ENCODE assay signal across 8 cellular contexts in genomic region chrX:46837543-46838481, GRCh38. TPM values are rescaled to one million over a fixed set of nuclear protein-coding genes. Genes with fewer than 3 reads are reported as not detected.
A peak's percentile ranks its signal among the peaks of the same experiment; 100 is the strongest.
DNase-seq lines count a peak whose midpoint lies in the region; ATAC-seq and TF ChIP-seq lines count a peak whose summit lies in the region.

No MANE protein-coding gene starts in this region.

- DNase-seq in NOMO-1 treated with dmso at 0.1 percent for 144 hours (lab: John Stamatoyannopoulos, UW; ENCODE audit: unreplicated experiment) (peak; percentile 20), brain microvascular endothelial cell (no peak), lower lobe of right lung (no peak), NCI-H2029 (lab: John Stamatoyannopoulos, UW) (no peak), NCI-H2107 treated with DMSO at 0.1 percent for 48 hours (lab: John Stamatoyannopoulos, UW; ENCODE audit: unreplicated experiment) (no peak)

- peaks cover 29% of the 10 kb centered on the region for H3K4me1 ChIP-seq in lower lobe of right lung
- H3K4me1 ChIP-seq in urinary bladder (ENCODE audit: insufficient read depth), result no peaks in the 10 kb centered on the region

- in situ Hi-C loops in brain microvascular endothelial cell (cut with HindIII; ENCODE audit: low pct_ligation_motif_present, low sequenced_read_pairs), result no loop called here

- H3K27me3 ChIP-seq in brain microvascular endothelial cell (replicated peaks), result no peaks in the 10 kb centered on the region
- no peaks in the 10 kb centered on the region for H3K27me3 ChIP-seq in lower lobe of right lung (ENCODE audit: low read depth)

- ATAC-seq in lower lobe of right lung, result peak in 1 of 2 donors; percentile 19

- peak overlapping the region; percentile 38 for H3K27ac ChIP-seq in 22Rv1
- peak overlapping the region; percentile 93 for H3K27ac ChIP-seq in brain microvascular endothelial cell
- peak overlapping the region; percentile 94 for H3K27ac ChIP-seq in lower lobe of right lung
- H3K27ac ChIP-seq in urinary bladder (ENCODE audit: low read depth), result peak overlapping the region; percentile 84

- TF ChIP-seq CTCF in 22Rv1 (IDR thresholded peaks at IDR 0.05) (no peak), GM12875 (IDR thresholded peaks at IDR 0.05; ENCODE audit: borderline replicate concordance, insufficient read depth, low read depth, low read length) (no peak), brain microvascular endothelial cell (IDR thresholded peaks at IDR 0.05; ENCODE audit: low read depth, low read length, missing control alignments) (no peak), lower lobe of right lung (IDR thresholded peaks at IDR 0.05) (no peak)

- H3K9me3 ChIP-seq in lower lobe of right lung, result no peaks in the 10 kb centered on the region

- no peaks in the 10 kb centered on the region for H3K36me3 ChIP-seq in brain microvascular endothelial cell (replicated peaks)
- no peaks in the 10 kb centered on the region for H3K36me3 ChIP-seq in lower lobe of right lung
- H3K36me3 ChIP-seq in urinary bladder (ENCODE audit: insufficient read depth), result no peaks in the 10 kb centered on the region

- peak overlapping the region; percentile 78 for H3K4me3 ChIP-seq in GM12875 (ENCODE audit: low read depth, low read length)
- H3K4me3 ChIP-seq in brain microvascular endothelial cell (ENCODE audit: low read depth, low read length), result peak overlapping the region; percentile 81
- H3K4me3 ChIP-seq in lower lobe of right lung, result peak overlapping the region; percentile 78
- peak overlapping the region; percentile 72 for H3K4me3 ChIP-seq in urinary bladder (ENCODE audit: low read depth, low read length)

- intact Hi-C loops in lower lobe of right lung (cut with DNase I), result no loop called here

- 2% methylated on average over 20 of the region's 20 CpGs for WGBS in urinary bladder

RNA-seq across cellular contexts. Expression of gene RP2, which starts 1.0 kb away (rescaled TPM):
- total RNA-seq in lower lobe of right lung, result 16.8 TPM
- 32.9 TPM for total RNA-seq in urinary bladder
- polyA plus RNA-seq in urinary bladder, result 7.5 TPM

Comparison
In these comparisons a context has a peak if more than half of its experiments do, and no peak if none do; other contexts are left out.
1. H3K27ac ChIP-seq: peak in every context shown above with its lines; median percentile 94 in lower lobe of right lung; 93 in brain microvascular endothelial cell; 84 in urinary bladder; 38 in 22Rv1.